Comparison of ENCODE assay signal across 24 cellular contexts in genomic region chr18:57579928-57580327, GRCh38.
"Had no signal": no experiment of that assay in that cellular context is flagged by ENCODE, and none has a peak within 500 bp of the region (broad histone marks: within the 10 kb centered on the region; RNA-seq: fewer than 3 reads in every experiment).

No MANE protein-coding gene starts in this region.

- H3K36me3 ChIP-seq: colonic mucosa, neural progenitor cell, transverse colon had no signal

- H3K9me3 Mint-ChIP-seq: activated T-cell treated with anti-CD3 and anti-CD28 coated beads, Interleukin-2, amount 50 U/mL, for 4 hours; activated T-helper 2 cell treated with anti-CD3 and anti-CD28 coated beads, Interferon-gamma antibody, Interleukin-2, Interleukin-4, amounts not matched to agents 10 μg/mL and 5 μg/mL and 100 μg/mL, durations not matched to agents 14 hours and 24 hours and 36 hours; immature natural killer cell; naive thymus-derived CD4-positive, alpha-beta T cell; neural progenitor cell; stimulated activated effector memory CD8-positive, alpha-beta T cell treated with anti-CD3 and anti-CD28 coated beads, Interleukin-12 subunit alpha, Interleukin-12 subunit beta, amount 100 ng/mL, for 72 hours; stimulated activated naive CD8-positive, alpha-beta T cell treated with anti-CD3 and anti-CD28 coated beads, Interleukin-15, amount 100 ng/mL, for 72 hours had no signal

- H3K27ac Mint-ChIP-seq: activated T-helper 2 cell treated with anti-CD3 and anti-CD28 coated beads, Interferon-gamma antibody, Interleukin-2, Interleukin-4, amounts not matched to agents 10 μg/mL and 5 μg/mL and 100 μg/mL, durations not matched to agents 14 hours and 24 hours and 36 hours; naive thymus-derived CD4-positive, alpha-beta T cell; neural progenitor cell; stimulated activated effector memory CD8-positive, alpha-beta T cell treated with anti-CD3 and anti-CD28 coated beads, Interleukin-12 subunit alpha, Interleukin-12 subunit beta, amount 100 ng/mL, for 72 hours had no signal

- H3K9me3 ChIP-seq: colonic mucosa, esophagus muscularis mucosa, left lung, right lobe of liver, transverse colon had no signal

- H3K4me1 ChIP-seq: colonic mucosa had no signal

- H3K27me3 Mint-ChIP-seq: naive thymus-derived CD4-positive, alpha-beta T cell; stimulated activated naive CD8-positive, alpha-beta T cell treated with anti-CD3 and anti-CD28 coated beads, Interleukin-15, amount 100 ng/mL, for 72 hours had no signal

- DNase-seq: activated CD8-positive, alpha-beta memory T cell treated with anti-CD3 and anti-CD28 coated beads, Interleukin-2, amount 50 U/mL, for 48 hours; activated naive CD4-positive, alpha-beta T cell; activated T-cell treated with anti-CD3 and anti-CD28 coated beads, Interleukin-2, amount 50 U/mL, for 4 hours; central memory CD4-positive, alpha-beta T cell; colonic mucosa; dorsolateral prefrontal cortex; glutamatergic neuron; immature natural killer cell; kidney glomerular epithelial cell; left lung; posterior cingulate gyrus; right lobe of liver; stimulated activated CD4-positive, alpha-beta T cell treated with anti-CD3 and anti-CD28 coated beads, Interleukin-2, amount 100 ng/mL, for 24 hours; stimulated activated naive CD8-positive, alpha-beta T cell treated with anti-CD3 and anti-CD28 coated beads, Interleukin-15, amount 100 ng/mL, for 72 hours; T-helper 2 cell; transverse colon had no signal

- H3K27me3 ChIP-seq: colonic mucosa, dorsolateral prefrontal cortex, esophagus muscularis mucosa, hepatocyte, left lung, neural progenitor cell, right lobe of liver, transverse colon had no signal

- H3K4me3 Mint-ChIP-seq: activated T-cell treated with anti-CD3 and anti-CD28 coated beads, Interleukin-2, amount 50 U/mL, for 4 hours; immature natural killer cell; neural progenitor cell; stimulated activated effector memory CD8-positive, alpha-beta T cell treated with anti-CD3 and anti-CD28 coated beads, Interleukin-12 subunit alpha, Interleukin-12 subunit beta, amount 100 ng/mL, for 72 hours; stimulated activated naive CD8-positive, alpha-beta T cell treated with anti-CD3 and anti-CD28 coated beads, Interleukin-15, amount 100 ng/mL, for 72 hours had no signal

- H3K27ac ChIP-seq: colonic mucosa, esophagus muscularis mucosa, hepatocyte, neural progenitor cell, right lobe of liver, transverse colon had no signal

- H3K4me3 ChIP-seq: colonic mucosa, dorsolateral prefrontal cortex, esophagus muscularis mucosa, hepatocyte, left lung, lung, neural progenitor cell, right lobe of liver, skin epidermis, transverse colon had no signal

- ATAC-seq: activated T-cell treated with anti-CD3 and anti-CD28 coated beads, Interleukin-2, amount 50 U/mL, for 4 hours; left lung; naive thymus-derived CD4-positive, alpha-beta T cell; stimulated activated effector memory CD8-positive, alpha-beta T cell treated with anti-CD3 and anti-CD28 coated beads, Interleukin-12 subunit alpha, Interleukin-12 subunit beta, amount 100 ng/mL, for 72 hours; stimulated activated naive CD8-positive, alpha-beta T cell treated with anti-CD3 and anti-CD28 coated beads, Interleukin-15, amount 100 ng/mL, for 72 hours had no signal
